17 cellular contexts compared by ENCODE assay signal in the genomic region with DNA sequence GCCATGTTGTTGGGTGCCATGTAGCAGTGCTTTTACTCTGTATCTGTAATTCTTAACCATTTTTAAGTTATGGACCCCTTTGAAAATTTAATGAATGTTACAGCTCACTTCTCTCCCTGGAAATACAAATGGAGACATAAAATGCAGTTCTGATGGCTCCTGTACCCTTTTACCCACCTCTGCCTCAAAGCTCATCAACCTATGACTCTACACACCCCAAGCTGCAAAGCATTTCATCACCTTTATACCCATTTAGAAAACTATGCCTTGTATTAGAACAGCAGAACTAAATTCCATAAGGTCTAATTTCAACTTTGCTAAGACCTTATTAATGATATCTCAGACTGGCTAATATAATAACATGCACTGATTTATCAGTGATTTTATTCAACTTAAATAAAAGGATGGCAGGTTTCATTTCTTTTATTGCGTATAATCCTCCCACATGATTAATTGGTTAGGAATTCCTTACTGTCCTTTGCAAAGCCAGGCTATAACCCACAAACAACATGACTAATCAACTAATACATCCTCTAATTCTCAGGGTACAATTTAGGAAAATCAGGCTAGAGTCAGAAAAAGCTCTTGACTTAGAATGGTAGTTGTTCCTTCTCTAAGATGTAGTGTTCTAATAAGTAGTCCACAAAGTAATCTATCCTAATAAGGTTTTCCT.
A peak's percentile ranks its signal among the peaks of the same experiment; 100 is the strongest.
DNase-seq lines count a peak whose midpoint lies in the region; ATAC-seq and TF ChIP-seq lines count a peak whose summit lies in the region.
"Had no signal": no experiment of that assay in that cellular context is flagged by ENCODE, and none has a peak within 500 bp of the region (broad histone marks: within the 10 kb centered on the region; RNA-seq: fewer than 3 reads in every experiment).

No MANE protein-coding gene starts in this region.

- CTCF ChIA-PET in IMR-90 (lab: Yijun Ruan, JAX) = interaction anchor here (0.7 kb wide), 2 partner anchors 29 to 64 kb away, joined by 3 to 4 read pairs; no protein-coding TSS in a partner anchor
- CTCF ChIA-PET in activated CD4-positive, alpha-beta memory T cell treated with anti-CD3 and anti-CD28 coated beads for 36 hours (lab: Charles Lee) = no interaction called here

- no peaks in the 10 kb centered on the region for H3K4me1 Mint-ChIP-seq in activated CD4-positive, alpha-beta memory T cell treated with anti-CD3 and anti-CD28 coated beads for 36 hours (ENCODE audit: low read depth)

- H2AFZ ChIP-seq in IMR-90 (replicated peaks; ENCODE audit: low read length, poor library complexity) = no peak overlapping the region
- H2AFZ ChIP-seq: GM23338 had no signal

- POLR2A ChIA-PET in IMR-90 (lab: Charles Lee; ENCODE audit: unreplicated experiment) = no interaction called here
- POLR2A ChIA-PET in activated CD4-positive, alpha-beta memory T cell treated with anti-CD3 and anti-CD28 coated beads for 36 hours (lab: Charles Lee) = no interaction called here

- no peak overlapping the region for H3K56ac ChIP-seq in IMR-90 (ENCODE audit: extremely low read depth, insufficient read depth, low read length)

- H3K4me1 ChIP-seq in IMR-90 (ENCODE audit: control insufficient read depth, insufficient read depth, low read length) = peaks cover 2% of the 10 kb centered on the region; the same call in 1 of the 2 replicates
- H3K4me1 ChIP-seq: uterus had no signal

- TF ChIP-seq POLR2A in IMR-90 (IDR thresholded peaks at IDR 0.05; ENCODE audit: low read depth, low read length) = no peak

- no peaks in the 10 kb centered on the region for H3K27me3 ChIP-seq in IMR-90 (ENCODE audit: control insufficient read depth, insufficient read depth, low read length)
- H3K27me3 ChIP-seq: esophagus muscularis mucosa, uterus had no signal

- no peak overlapping the region for H4K91ac ChIP-seq in IMR-90 (ENCODE audit: insufficient read depth, low read depth, low read length)

- no peak overlapping the region for H4K8ac ChIP-seq in IMR-90 (ENCODE audit: low read depth in 2 of 2, low read length in 2 of 2)

- H3K18ac ChIP-seq in IMR-90 (ENCODE audit: low read depth, low read length) = no peak overlapping the region

- H3K36me3 ChIP-seq in IMR-90 (ENCODE audit: control insufficient read depth, insufficient read depth, low read length) = no peaks in the 10 kb centered on the region
- H3K36me3 ChIP-seq: uterus had no signal

- TF ChIP-seq RAD21 in IMR-90 (IDR thresholded peaks at IDR 0.05; ENCODE audit: low read length) = no peak

- no peak overlapping the region for H3K9ac ChIP-seq in IMR-90 (ENCODE audit: low read depth, low read length)

- no peak overlapping the region for H3K4me2 ChIP-seq in IMR-90 (ENCODE audit: low read depth, low read length)
- H3K4me2 ChIP-seq: GM23338 had no signal

- DNase-seq in AG08395 (ENCODE audit: low spot score) (peak; percentile 78), IMR-90 (peak; percentile 75), astrocyte of the spinal cord (ENCODE audit: low read depth, low spot score) (peak; percentile 59), hepatic stellate cell (ENCODE audit: low spot score) (peak; percentile 78), GOT3 (lab: John Stamatoyannopoulos, UW) (no peak)
- no peak for DNase-seq in activated CD4-positive, alpha-beta T cell treated with anti-CD3 and anti-CD28 coated beads for 4 hours
- DNase-seq in activated naive CD4-positive, alpha-beta T cell (lab: John Stamatoyannopoulos, UW) = no peak
- DNase-seq in activated CD4-positive, alpha-beta memory T cell treated with anti-CD3 and anti-CD28 coated beads for 36 hours = no peak
- DNase-seq: activated CD8-positive, alpha-beta T cell treated with anti-CD3 and anti-CD28 coated beads, Interleukin-2, amount 10 ng/mL, durations not matched to agents 7 days and 5 days; DMS79; NCI-H1048; retina; stimulated activated naive CD8-positive, alpha-beta T cell treated with anti-CD3 and anti-CD28 coated beads, Interleukin-15, Interleukin-2, amounts not matched to agents 100 U/mL and 50 U/mL, for 24 hours; T-helper 9 cell; uterus had no signal

- no TSS peak for BruUV-seq in IMR-90 (replicated peaks; lab: Mats Ljungman, UMichigan)

- H3K9me3 Mint-ChIP-seq in activated CD4-positive, alpha-beta memory T cell treated with anti-CD3 and anti-CD28 coated beads for 36 hours = no peaks in the 10 kb centered on the region
- H3K9me3 Mint-ChIP-seq: GM23338 had no signal

- in situ Hi-C loops in IMR-90 (cut with MboI; ENCODE audit: low sequenced_read_pairs) = no loop called here
- in situ Hi-C loops in astrocyte of the spinal cord (cut with HindIII; ENCODE audit: low sequenced_read_pairs) = no loop called here

- peak; percentile 63 for ATAC-seq in IMR-90 (ENCODE audit: low read depth)
- ATAC-seq: activated CD8-positive, alpha-beta T cell treated with anti-CD3 and anti-CD28 coated beads, Interleukin-2, amount 10 ng/mL, durations not matched to agents 7 days and 5 days; GM23338; stimulated activated naive CD8-positive, alpha-beta T cell treated with anti-CD3 and anti-CD28 coated beads, Interleukin-15, Interleukin-2, amounts not matched to agents 100 U/mL and 50 U/mL, for 24 hours had no signal

- H4K5ac ChIP-seq in IMR-90 (ENCODE audit: low read depth, low read length) = no peak overlapping the region

- H3K27me3 Mint-ChIP-seq in activated CD4-positive, alpha-beta memory T cell treated with anti-CD3 and anti-CD28 coated beads for 36 hours = no peaks in the 10 kb centered on the region

- H3K9me3 ChIP-seq in IMR-90 (ENCODE audit: control insufficient read depth, insufficient read depth, low read length) = no peaks in the 10 kb centered on the region
- H3K9me3 ChIP-seq: esophagus muscularis mucosa, uterus had no signal

- no peak for TF ChIP-seq CTCF in IMR-90 (conservative IDR thresholded peaks at IDR 0.05; ENCODE audit: low read depth, low read length)
- no peak for TF ChIP-seq CTCF in astrocyte of the spinal cord (IDR thresholded peaks at IDR 0.05; ENCODE audit: low read depth, low read length)

- no peaks in the 10 kb centered on the region for H3K36me3 Mint-ChIP-seq in activated CD4-positive, alpha-beta memory T cell treated with anti-CD3 and anti-CD28 coated beads for 36 hours

- no peak overlapping the region for H3K4ac ChIP-seq in IMR-90 (ENCODE audit: low read depth, low read length)

- intact Hi-C loops in IMR-90 (cut with micrococcal nuclease) = no loop called here
- intact Hi-C loops in activated CD4-positive, alpha-beta memory T cell treated with anti-CD3 and anti-CD28 coated beads for 36 hours (cut with micrococcal nuclease) = no loop called here

- H4K20me1 ChIP-seq in IMR-90 (ENCODE audit: insufficient read depth, low read length) = no peaks in the 10 kb centered on the region

- no peak overlapping the region for H3K4me3 Mint-ChIP-seq in activated CD4-positive, alpha-beta memory T cell treated with anti-CD3 and anti-CD28 coated beads for 36 hours
- H3K4me3 Mint-ChIP-seq: activated CD8-positive, alpha-beta T cell treated with anti-CD3 and anti-CD28 coated beads, Interleukin-2, amount 10 ng/mL, durations not matched to agents 7 days and 5 days; GM23338 had no signal

- no peak overlapping the region for H3K27ac Mint-ChIP-seq in activated CD4-positive, alpha-beta memory T cell treated with anti-CD3 and anti-CD28 coated beads for 36 hours
- H3K27ac Mint-ChIP-seq: activated CD8-positive, alpha-beta T cell treated with anti-CD3 and anti-CD28 coated beads, Interleukin-2, amount 10 ng/mL, durations not matched to agents 7 days and 5 days; GM23338 had no signal

- H3K4me3 ChIP-seq in IMR-90 (ENCODE audit: insufficient read depth, low read depth, low read length) (no peak overlapping the region), astrocyte of the spinal cord (ENCODE audit: low read depth, low read length) (no peak overlapping the region)
- H3K4me3 ChIP-seq: esophagus muscularis mucosa, GM23338, uterus had no signal

- no peak overlapping the region for H2AK5ac ChIP-seq in IMR-90 (ENCODE audit: low read depth, low read length)

- H2BK15ac ChIP-seq in IMR-90 (ENCODE audit: low read depth, low read length) = no peak overlapping the region

- H2BK20ac ChIP-seq in IMR-90 (ENCODE audit: low read depth, low read length) = no peak overlapping the region

- WGBS in IMR-90 (ENCODE audit: extremely low coverage in 2 of 2, insufficient read length in 1 of 2), 2 experiments = no CpG with 5 or more reads among the region's 1 CpG

- H2AK9ac ChIP-seq in IMR-90 (replicated peaks; ENCODE audit: low read depth, low read length, poor library complexity) = no peak overlapping the region

- H3K9me1 ChIP-seq in IMR-90 (ENCODE audit: insufficient read depth, low read length) = peaks cover 5% of the 10 kb centered on the region; the same call in 1 of the 2 replicates

- no peak overlapping the region for H2BK120ac ChIP-seq in IMR-90 (ENCODE audit: low read depth, low read length)

- H3K23ac ChIP-seq in IMR-90 (ENCODE audit: low read depth, low read length) = no peak overlapping the region

- no peak overlapping the region for H2BK5ac ChIP-seq in IMR-90 (ENCODE audit: low read depth, low read length, poor library complexity, severe bottlenecking)

- dilution Hi-C loops in IMR-90 (cut with HindIII; ENCODE audit: low sequenced_read_pairs, unreplicated experiment) = no loop called here

- no peaks in the 10 kb centered on the region; a peak in 1 of 4 replicates for H3K79me1 ChIP-seq in IMR-90 (ENCODE audit: low read depth in 1 of 2, low read length in 2 of 2)

- no peak overlapping the region for H3K14ac ChIP-seq in IMR-90 (replicated peaks; ENCODE audit: low read depth, low read length)

- H3K27ac ChIP-seq in IMR-90 (ENCODE audit: insufficient read depth, low read length) = no peak overlapping the region
- H3K27ac ChIP-seq: esophagus muscularis mucosa, uterus had no signal

TF ChIP-seq in IMR-90, 13 proteins besides CTCF, POLR2A, EP300 and RAD21:
- TF ChIP-seq FOS (IDR thresholded peaks at IDR 0.05; ENCODE audit: low read depth, low read length) (peak; percentile 20; the same call in 1 of the 2 replicates), SMC3 (IDR thresholded peaks at IDR 0.05; ENCODE audit: low read depth, low read length) (no peak)

Comparison
In these comparisons a context has a peak if more than half of its experiments do, and no peak if none do; other contexts are left out.
1. DNase-seq: peak in AG08395 (single experiment), IMR-90 (single experiment), astrocyte of the spinal cord (single experiment) and hepatic stellate cell (single experiment); none in activated CD4-positive, alpha-beta T cell treated with anti-CD3 and anti-CD28 coated beads for 4 hours (0 of 2), activated naive CD4-positive, alpha-beta T cell (0 of 4), activated CD4-positive, alpha-beta memory T cell treated with anti-CD3 and anti-CD28 coated beads for 36 hours (single experiment) and GOT3 (single experiment).